8 cellular contexts compared by ENCODE assay signal in genomic region chr2:179264238-179265081, GRCh38. TPM values are rescaled to one million over a fixed set of nuclear protein-coding genes. Genes with fewer than 3 reads are reported as not detected.
DNase-seq lines count a peak whose midpoint lies in the region; ATAC-seq and TF ChIP-seq lines count a peak whose summit lies in the region.

TSS of gene SESTD1 (minus strand) at chr2:179264832. CDS start at chr2:179191841, 72,991 bp downstream.

- H3K9me3 Mint-ChIP-seq in HFFc6 = no peaks in the 10 kb centered on the region
- H3K9me3 Mint-ChIP-seq in central memory CD8-positive, alpha-beta T cell = no peaks in the 10 kb centered on the region

- peak within 1 kb of the TSS; percentile 94 for H3K4me3 Mint-ChIP-seq in HFFc6
- peak within 1 kb of the TSS; percentile 75 for H3K4me3 Mint-ChIP-seq in central memory CD8-positive, alpha-beta T cell

- ATAC-seq in GM18499 (IDR thresholded peaks at IDR 0.05; ENCODE audit: insufficient read depth, unreplicated experiment) = peak; percentile 24
- peak; percentile 52 for ATAC-seq in central memory CD8-positive, alpha-beta T cell (replicated peaks; ENCODE audit: extremely low read depth, poor library complexity, severe bottlenecking)

- TF ChIP-seq CTCF in HFFc6 (IDR thresholded peaks at IDR 0.05) = no peak
- TF ChIP-seq CTCF in kidney epithelial cell (IDR thresholded peaks at IDR 0.05; ENCODE audit: insufficient read depth, low read length, poor library complexity, severe bottlenecking) = no peak

- H3K36me3 ChIP-seq in kidney epithelial cell (ENCODE audit: control insufficient read depth, insufficient read depth, low read length) = no peaks in the 10 kb centered on the region

- H3K27ac Mint-ChIP-seq in HFFc6 = peak within 1 kb of the TSS; percentile 94
- no peak within 1 kb of the TSS for H3K27ac Mint-ChIP-seq in central memory CD8-positive, alpha-beta T cell (ENCODE audit: low read depth)

- H3K36me3 Mint-ChIP-seq in HFFc6 (ENCODE audit: low read depth) = no peaks in the 10 kb centered on the region
- no peaks in the 10 kb centered on the region for H3K36me3 Mint-ChIP-seq in central memory CD8-positive, alpha-beta T cell (ENCODE audit: insufficient read depth)

- H3K27me3 Mint-ChIP-seq in HFFc6 (ENCODE audit: insufficient read depth) = peaks cover 2% of the 10 kb centered on the region
- H3K27me3 Mint-ChIP-seq in central memory CD8-positive, alpha-beta T cell = peaks cover 54% of the 10 kb centered on the region

- no peaks in the 10 kb centered on the region for H3K27me3 ChIP-seq in kidney epithelial cell (ENCODE audit: control insufficient read depth, insufficient read depth, low read length)

- peak within 1 kb of the TSS; percentile 90 for H3K4me3 ChIP-seq in kidney epithelial cell (ENCODE audit: low read depth, low read length)

- peaks cover 65% of the 10 kb centered on the region for H3K4me1 Mint-ChIP-seq in HFFc6 (ENCODE audit: low read depth)
- no peaks in the 10 kb centered on the region for H3K4me1 Mint-ChIP-seq in central memory CD8-positive, alpha-beta T cell

- DNase-seq in HFFc6 = no peak
- DNase-seq in NCI-H1092 (lab: John Stamatoyannopoulos, UW) = peak; percentile 22
- peak; percentile 16 to 56 (median 19) for DNase-seq in activated CD4-positive, CD25-positive, alpha-beta regulatory T cell (lab: John Stamatoyannopoulos, UW)
- DNase-seq in central memory CD8-positive, alpha-beta T cell (ENCODE audit: low spot score in 2 of 2) = no peak
- DNase-seq in kidney epithelial cell (ENCODE audit: low read depth) = no peak
- DNase-seq in stimulated activated CD4-positive, alpha-beta T cell treated with anti-CD3 and anti-CD28 coated beads, Interleukin-15, amount 100 ng/mL, for 24 hours = peak; percentile 73
- DNase-seq in DMS153 (lab: John Stamatoyannopoulos, UW) = no peak

RNA-seq across cellular contexts. Expression of gene SESTD1, which starts in this region (rescaled TPM):
- 10 to 100 TPM; 19.7 to 26.6 (median 24.3) TPM for total RNA-seq in HFFc6 (2021; fragmentation: NEBNext Ultra II Directional; extraction: Animal tissue kit (Norgen Biotek cat#: 25700))
- total RNA-seq in kidney epithelial cell = 10.5 and 17.9 TPM in 2 replicates

Comparison
In these comparisons a context has a peak if more than half of its experiments do, and no peak if none do; other contexts are left out.
1. DNase-seq: peak in NCI-H1092 (single experiment), activated CD4-positive, CD25-positive, alpha-beta regulatory T cell (4 of 4) and stimulated activated CD4-positive, alpha-beta T cell treated with anti-CD3 and anti-CD28 coated beads, Interleukin-15, amount 100 ng/mL, for 24 hours (single experiment); none in HFFc6 (single experiment), central memory CD8-positive, alpha-beta T cell (0 of 2), kidney epithelial cell (single experiment) and DMS153 (single experiment).